In the genomic region with DNA sequence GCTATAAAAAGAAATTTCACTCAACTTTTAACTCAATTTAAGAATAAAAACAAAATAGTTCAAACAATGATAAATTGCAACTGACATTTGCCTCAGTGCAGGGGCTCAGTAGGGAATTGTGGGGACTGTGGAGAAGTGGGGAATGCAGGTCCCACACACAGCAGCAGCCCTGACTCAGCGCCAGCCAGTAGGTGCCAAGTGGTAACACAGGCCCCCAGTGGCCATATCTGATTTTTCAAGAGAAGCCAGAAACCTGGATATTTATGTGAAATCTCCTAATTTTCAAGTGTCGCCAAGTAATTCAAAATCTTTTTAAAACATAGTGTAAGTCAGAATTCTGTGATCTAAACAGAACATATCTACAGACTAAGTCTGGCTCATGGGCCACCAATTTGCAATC, we compare ENCODE assay signal across 20 cellular contexts.
DNase-seq lines count a peak whose midpoint lies in the region; ATAC-seq and TF ChIP-seq lines count a peak whose summit lies in the region.
"Had no signal": no experiment of that assay in that cellular context is flagged by ENCODE, and none has a peak within 500 bp of the region (broad histone marks: within the 10 kb centered on the region; RNA-seq: fewer than 3 reads in every experiment).

No MANE protein-coding gene starts in this region.

- H3K27me3 Mint-ChIP-seq in chondrocyte (ENCODE audit: low read depth): peaks cover 18% of the 10 kb centered on the region

- H3K4me2 ChIP-seq in mesendoderm (ENCODE audit: low read length): no peak overlapping the region

- H3K27ac Mint-ChIP-seq in chondrocyte (ENCODE audit: unreplicated experiment): no peak overlapping the region
- H3K27ac Mint-ChIP-seq: CD4-positive, alpha-beta T cell; natural killer cell had no signal

- no peak overlapping the region for H3K4me3 ChIP-seq in mesendoderm (ENCODE audit: low read length)
- H3K4me3 ChIP-seq: sigmoid colon, SJSA1 had no signal

- peak; percentile 29 for DNase-seq in Daoy (ENCODE audit: low read depth)
- DNase-seq in HT1080 (ENCODE audit: low read depth): peak; percentile 14
- no peak for DNase-seq in chondrocyte (ENCODE audit: low spot score)
- peak; percentile 28 for DNase-seq in mesendoderm
- no peak for DNase-seq in activated gamma-delta T cell treated with Interleukin-2 at 50 U/mL for 16 hours
- no peak for DNase-seq in NCI-H2081 (lab: John Stamatoyannopoulos, UW)
- DNase-seq: activated CD4-positive, alpha-beta T cell treated with anti-CD3 and anti-CD28 coated beads, Interleukin-2, amount 50 U/mL, for 48 hours; activated gamma-delta T cell; CD4-positive, alpha-beta T cell; mesenchymal stem cell; natural killer cell; NCI-H1436; NCI-H748 treated with DMSO at 0.1 percent for 48 hours; sigmoid colon; T-helper 2 cell had no signal

- no peaks in the 10 kb centered on the region for H3K79me2 ChIP-seq in mesendoderm (ENCODE audit: control insufficient read depth, insufficient read depth, low read length)

- H3K4me1 Mint-ChIP-seq in chondrocyte (ENCODE audit: low read depth): no peaks in the 10 kb centered on the region
- H3K4me1 Mint-ChIP-seq: natural killer cell had no signal

- H3K4me1 ChIP-seq in mesendoderm (ENCODE audit: control insufficient read depth, low read depth, low read length): no peaks in the 10 kb centered on the region
- H3K4me1 ChIP-seq: sigmoid colon had no signal

- WGBS in mesendoderm (ENCODE audit: extremely low coverage, insufficient coverage, low lambda C conversion rate): no CpG with 5 or more reads among the region's 2 CpGs

- no peaks in the 10 kb centered on the region for H3K36me3 Mint-ChIP-seq in chondrocyte (ENCODE audit: low read depth)
- H3K36me3 Mint-ChIP-seq: natural killer cell had no signal

- H3K4ac ChIP-seq in mesendoderm (ENCODE audit: low read depth, low read length): no peak overlapping the region

- no peaks in the 10 kb centered on the region for H3K36me3 ChIP-seq in mesendoderm (ENCODE audit: control insufficient read depth, insufficient read depth, low read length)
- H3K36me3 ChIP-seq: sigmoid colon, SJSA1 had no signal

- H3K23ac ChIP-seq in mesendoderm (ENCODE audit: low read length): no peak overlapping the region

- no peak overlapping the region for H2AK5ac ChIP-seq in mesendoderm (ENCODE audit: low read length)

- H4K8ac ChIP-seq in mesendoderm (ENCODE audit: low read depth, low read length): no peak overlapping the region

- H3K27me3 ChIP-seq in mesendoderm (ENCODE audit: insufficient read depth, low read length, poor library complexity): no peaks in the 10 kb centered on the region
- H3K27me3 ChIP-seq: sigmoid colon, SJSA1 had no signal

- ATAC-seq in HG02973 (IDR thresholded peaks at IDR 0.05; ENCODE audit: unreplicated experiment) (no peak), GM19328 (IDR thresholded peaks at IDR 0.05; ENCODE audit: unreplicated experiment) (no peak)
- ATAC-seq: natural killer cell had no signal

- no peak overlapping the region for H3K4me3 Mint-ChIP-seq in chondrocyte (ENCODE audit: unreplicated experiment)
- H3K4me3 Mint-ChIP-seq: CD4-positive, alpha-beta T cell; natural killer cell had no signal

- H3K56ac ChIP-seq in mesendoderm (ENCODE audit: low read length): no peak overlapping the region

- H3K9me3 Mint-ChIP-seq in chondrocyte (ENCODE audit: low read depth): peaks cover 11% of the 10 kb centered on the region

- no peak overlapping the region for H4K5ac ChIP-seq in mesendoderm (ENCODE audit: low read length)

- H2BK5ac ChIP-seq in mesendoderm (ENCODE audit: low read length): no peak overlapping the region

- H3K79me1 ChIP-seq in mesendoderm (ENCODE audit: low read length): no peaks in the 10 kb centered on the region

- TF ChIP-seq CTCF in chondrocyte (IDR thresholded peaks at IDR 0.05): peak; percentile 44

- no peak overlapping the region for H3K27ac ChIP-seq in mesendoderm (ENCODE audit: low read depth, low read length)
- H3K27ac ChIP-seq: epithelial cell of prostate, sigmoid colon, SJSA1, VCaP had no signal

- H2BK15ac ChIP-seq in mesendoderm (replicated peaks; ENCODE audit: low read depth): no peak overlapping the region

- no peak overlapping the region for H3K18ac ChIP-seq in mesendoderm (ENCODE audit: low read length)

- peak overlapping the region; percentile 38 for H2BK120ac ChIP-seq in mesendoderm (ENCODE audit: low read depth, low read length)

- H3K9ac ChIP-seq in mesendoderm (ENCODE audit: low read length): no peak overlapping the region

Comparison
In these comparisons a context has a peak if more than half of its experiments do, and no peak if none do; other contexts are left out.
1. DNase-seq: peak in Daoy (single experiment), HT1080 (single experiment) and mesendoderm (single experiment); none in chondrocyte (single experiment), activated gamma-delta T cell treated with Interleukin-2 at 50 U/mL for 16 hours (single experiment) and NCI-H2081 (0 of 2).